In genomic region chr10:97213431-97213830, GRCh38 we compare ENCODE assay signal across 1 cellular context.
TF ChIP-seq lines count a peak whose summit lies in the region.

No MANE protein-coding gene starts in this region.

TF ChIP-seq in HepG2, 621 proteins besides CTCF, POLR2A, EP300 and RAD21:
- TF ChIP-seq SETDB1 (CRISPR knock-in tag; IDR thresholded peaks at IDR 0.05; ENCODE audit: borderline replicate concordance) = no peak
- TF ChIP-seq ZNF382 (CRISPR knock-in tag; IDR thresholded peaks at IDR 0.05; ENCODE audit: borderline replicate concordance) = no peak
- no peak for TF ChIP-seq ZBTB20 (CRISPR knock-in tag; IDR thresholded peaks at IDR 0.05; ENCODE audit: borderline replicate concordance, low read depth)
- TF ChIP-seq GABPA (IDR thresholded peaks at IDR 0.05; ENCODE audit: low read depth, low read length) = no peak
- TF ChIP-seq GABPA (CRISPR knock-in tag; IDR thresholded peaks at IDR 0.05; ENCODE audit: low read depth) = no peak
- no peak for TF ChIP-seq ISX (CRISPR knock-in tag; conservative IDR thresholded peaks at IDR 0.05)
- TF ChIP-seq HNF1A (IDR thresholded peaks at IDR 0.05; ENCODE audit: low read depth) = no peak
- no peak for TF ChIP-seq HNF1A (CRISPR knock-in tag; IDR thresholded peaks at IDR 0.05; ENCODE audit: borderline replicate concordance)
- TF ChIP-seq ZNF598 (CRISPR knock-in tag; IDR thresholded peaks at IDR 0.05; ENCODE audit: borderline replicate concordance) = no peak
- no peak for TF ChIP-seq KLF16 (CRISPR knock-in tag; IDR thresholded peaks at IDR 0.05)
- no peak for TF ChIP-seq MED13 (CRISPR knock-in tag; IDR thresholded peaks at IDR 0.05)
- TF ChIP-seq AGO1 (IDR thresholded peaks at IDR 0.05; ENCODE audit: low read depth, low read length, poor library complexity, severe bottlenecking) = no peak
- TF ChIP-seq MEF2D (CRISPR knock-in tag; IDR thresholded peaks at IDR 0.05) = no peak
- TF ChIP-seq ATF7-NPFF (CRISPR knock-in tag; IDR thresholded peaks at IDR 0.05; ENCODE audit: low read depth) = no peak
- no peak for TF ChIP-seq FIP1L1 (IDR thresholded peaks at IDR 0.05; ENCODE audit: borderline replicate concordance, insufficient read depth, low read depth, low read length)
- TF ChIP-seq HBP1 (CRISPR knock-in tag; IDR thresholded peaks at IDR 0.05; ENCODE audit: low read depth) = no peak
TF ChIP-seq in HepG2: peak in this region for 0.
